Comparison of ENCODE assay signal across 28 cellular contexts in the genomic region with DNA sequence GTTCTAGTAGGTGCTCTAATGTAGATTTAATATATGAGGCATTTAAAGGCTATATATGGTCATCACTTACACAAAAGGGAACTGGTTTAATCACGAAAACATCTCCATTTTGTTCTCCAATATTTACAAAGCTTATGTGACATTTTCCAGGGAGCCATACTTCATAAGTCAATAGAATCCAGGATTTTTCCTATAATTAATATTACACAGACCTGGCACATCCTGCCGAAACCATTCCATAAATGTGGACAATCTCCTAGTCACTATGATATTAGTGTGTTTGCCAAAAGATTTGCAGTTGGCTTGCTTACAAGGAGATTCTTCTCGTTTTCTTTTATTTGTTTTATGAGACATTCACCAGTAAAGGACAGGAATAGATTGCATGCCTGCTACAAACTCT.
"Had no signal": no experiment of that assay in that cellular context is flagged by ENCODE, and none has a peak within 500 bp of the region (broad histone marks: within the 10 kb centered on the region; RNA-seq: fewer than 3 reads in every experiment).

No MANE protein-coding gene starts in this region.

- H3K4me3 ChIP-seq: adrenal gland, breast epithelium, cardiac muscle cell, colonic mucosa, esophagus squamous epithelium had no signal

- H3K27me3 ChIP-seq: adrenal gland, breast epithelium, cardiac muscle cell, colonic mucosa, esophagus squamous epithelium had no signal

- DNase-seq: activated CD4-positive, alpha-beta memory T cell treated with anti-CD3 and anti-CD28 coated beads, Interleukin-2, amount 10 ng/mL, durations not matched to agents 7 days and 5 days; activated CD4-positive, alpha-beta T cell treated with anti-CD3 and anti-CD28 coated beads for 4 hours; activated CD4-positive, alpha-beta T cell treated with anti-CD3 and anti-CD28 coated beads, Interleukin-2, amount 10 ng/mL, durations not matched to agents 7 days and 5 days; activated CD4-positive, alpha-beta T cell treated with anti-CD3 and anti-CD28 coated beads, Interleukin-2, amount 50 U/mL, for 4 hours; activated CD4-positive, CD25-positive, alpha-beta regulatory T cell; activated CD4-positive, CD25-positive, alpha-beta regulatory T cell treated with anti-CD3 and anti-CD28 coated beads, Interleukin-2, amount 50 U/mL, for 72 hours; activated CD8-positive, alpha-beta memory T cell treated with anti-CD3 and anti-CD28 coated beads, Interleukin-2, amount 50 U/mL, for 48 hours; activated gamma-delta T cell treated with Interleukin-2 at 50 U/mL for 16 hours; activated naive CD4-positive, alpha-beta T cell treated with anti-CD3 and anti-CD28 coated beads, Interleukin-2, amount 50 U/mL, for 16 hours; activated naive CD4-positive, alpha-beta T cell treated with Interleukin-2 at 50 U/mL for 16 hours; activated T-cell treated with anti-CD3 and anti-CD28 coated beads for 4 hours; activated T-cell treated with anti-CD3 and anti-CD28 coated beads, Interleukin-2, amount 50 U/mL, for 24 hours; activated T-cell treated with anti-CD3 and anti-CD28 coated beads, Interleukin-2, amount 50 U/mL, for 72 hours; adrenal gland; amygdala; aorta; central memory CD4-positive, alpha-beta T cell; cerebellar nuclear complex; colonic mucosa; effector CD8-positive, alpha-beta T cell; esophagus squamous epithelium; head of caudate nucleus; T-helper 1 cell; T-helper 17 cell; T1000 had no signal

- H3K4me1 ChIP-seq: breast epithelium, colonic mucosa, esophagus squamous epithelium had no signal

- H3K9me3 ChIP-seq: breast epithelium, colonic mucosa, esophagus squamous epithelium had no signal

- H3K36me3 ChIP-seq: adrenal gland, breast epithelium, cardiac muscle cell, colonic mucosa, esophagus squamous epithelium had no signal

- ATAC-seq: activated T-cell treated with anti-CD3 and anti-CD28 coated beads, Interleukin-2, amount 50 U/mL, for 72 hours; T-helper 17 cell had no signal

- H3K27ac ChIP-seq: adrenal gland, breast epithelium, cardiac muscle cell, colonic mucosa, epithelial cell of prostate, esophagus squamous epithelium had no signal
